8 cellular contexts compared by ENCODE assay signal in the genomic region with DNA sequence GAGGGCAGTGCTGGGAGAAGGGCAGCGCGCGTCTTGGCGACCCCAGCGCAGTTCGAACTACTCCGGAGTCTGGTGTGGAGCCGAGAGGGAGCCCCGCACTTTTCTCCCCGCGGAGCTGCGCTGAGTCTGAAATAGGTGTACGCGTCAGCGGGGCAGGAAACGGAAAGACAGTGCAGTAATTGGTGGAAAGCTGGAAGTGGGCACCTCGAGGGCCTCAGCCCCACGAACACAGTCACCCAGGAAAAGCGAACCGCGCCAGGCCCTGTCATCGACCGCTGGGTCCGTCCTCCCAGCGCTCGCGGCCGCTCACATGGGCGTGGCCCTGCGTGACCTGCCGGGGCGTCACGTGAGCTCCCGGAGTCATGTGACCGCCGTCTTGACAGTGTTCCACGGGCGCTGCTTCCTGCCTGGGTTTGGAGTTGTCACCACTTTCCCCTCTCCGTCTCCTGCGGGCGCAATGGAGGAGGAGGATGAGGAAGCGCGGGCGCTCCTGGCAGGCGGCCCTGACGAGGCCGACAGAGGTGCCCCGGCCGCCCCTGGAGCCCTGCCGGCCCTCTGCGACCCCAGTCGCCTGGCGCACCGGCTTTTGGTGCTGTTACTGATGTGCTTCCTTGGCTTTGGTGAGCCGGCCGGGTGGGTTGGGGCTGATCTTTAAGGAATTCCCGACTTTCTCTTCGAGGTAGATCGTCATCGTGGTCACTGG. TPM values are rescaled to one million over a fixed set of nuclear protein-coding genes. Genes with fewer than 3 reads are reported as not detected.
DNase-seq lines count a peak whose midpoint lies in the region; ATAC-seq and TF ChIP-seq lines count a peak whose summit lies in the region.

A gene with protein sequence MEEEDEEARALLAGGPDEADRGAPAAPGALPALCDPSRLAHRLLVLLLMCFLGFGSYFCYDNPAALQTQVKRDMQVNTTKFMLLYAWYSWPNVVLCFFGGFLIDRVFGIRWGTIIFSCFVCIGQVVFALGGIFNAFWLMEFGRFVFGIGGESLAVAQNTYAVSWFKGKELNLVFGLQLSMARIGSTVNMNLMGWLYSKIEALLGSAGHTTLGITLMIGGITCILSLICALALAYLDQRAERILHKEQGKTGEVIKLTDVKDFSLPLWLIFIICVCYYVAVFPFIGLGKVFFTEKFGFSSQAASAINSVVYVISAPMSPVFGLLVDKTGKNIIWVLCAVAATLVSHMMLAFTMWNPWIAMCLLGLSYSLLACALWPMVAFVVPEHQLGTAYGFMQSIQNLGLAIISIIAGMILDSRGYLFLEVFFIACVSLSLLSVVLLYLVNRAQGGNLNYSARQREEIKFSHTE (plus strand): TSS at position 359 of the 703 bp plus-strand sequence. CDS start 99 bp downstream, at position 458.

- TF ChIP-seq CTCF in BE2C (IDR thresholded peaks at IDR 0.05; ENCODE audit: low read depth, low read length): no peak
- TF ChIP-seq CTCF in choroid plexus epithelial cell (conservative IDR thresholded peaks at IDR 0.05; ENCODE audit: low read depth, low read length): no peak

- peak within 1 kb of the TSS; percentile 89 for H3K4me3 ChIP-seq in BE2C (ENCODE audit: low read depth, low read length)
- H3K4me3 ChIP-seq in choroid plexus epithelial cell (ENCODE audit: low read depth, low read length): peak within 1 kb of the TSS; percentile 84

- peaks cover 3% of the 10 kb centered on the region; the same call in 1 of the 2 replicates for H3K27me3 ChIP-seq in BE2C

- no peaks in the 10 kb centered on the region for H3K9me3 ChIP-seq in BE2C

- peaks cover 3% of the 10 kb centered on the region; the same call in 1 of the 2 replicates for H3K4me1 ChIP-seq in BE2C

- no peaks in the 10 kb centered on the region for H3K36me3 ChIP-seq in BE2C

- DNase-seq in BE2C (peak; percentile 95), GM19240 (ENCODE audit: insufficient read length, low spot score) (peak; percentile 55), NCI-H524 treated with DMSO at 0.1 percent for 48 hours (lab: John Stamatoyannopoulos, UW) (peak; percentile 40), choroid plexus epithelial cell (ENCODE audit: low read depth) (peak; percentile 92), kidney glomerular epithelial cell (lab: John Stamatoyannopoulos, UW) (peak; percentile 69)
- peak; percentile 78 to 84 for DNase-seq in activated CD4-positive, alpha-beta T cell treated with anti-CD3 and anti-CD28 coated beads for 4 hours
- DNase-seq in stimulated activated CD4-positive, alpha-beta T cell treated with anti-CD3 and anti-CD28 coated beads, Interleukin-1b, Interleukin-23, amount 100 ng/mL, for 1 hour (ENCODE audit: low read depth in 2 of 2): peak; percentile 62 to 70

- peak; percentile 98 for ATAC-seq in HG03457 (IDR thresholded peaks at IDR 0.05; ENCODE audit: unreplicated experiment)

RNA-seq across cellular contexts. Expression of the gene that starts here (rescaled TPM):
- 5.7 TPM for polyA plus RNA-seq in BE2C (2012; ENCODE audit: insufficient read depth, insufficient read length, low read depth)

Comparison
In these comparisons a context has a peak if more than half of its experiments do, and no peak if none do; other contexts are left out.
1. Peak in every context shown above with its lines: DNase-seq, ATAC-seq and H3K4me3 ChIP-seq.
2. DNase-seq: peak in every context shown above with its lines; median percentile 95 in BE2C; 92 in choroid plexus epithelial cell; 81 in activated CD4-positive, alpha-beta T cell treated with anti-CD3 and anti-CD28 coated beads for 4 hours; 69 in kidney glomerular epithelial cell; 66 in stimulated activated CD4-positive, alpha-beta T cell treated with anti-CD3 and anti-CD28 coated beads, Interleukin-1b, Interleukin-23, amount 100 ng/mL, for 1 hour; 55 in GM19240; 40 in NCI-H524 treated with DMSO at 0.1 percent for 48 hours.